In genomic region chr2:164812378-164812777, GRCh38 we compare ENCODE assay signal across 24 cellular contexts. TPM values are rescaled to one million over a fixed set of nuclear protein-coding genes. Genes with fewer than 3 reads are reported as not detected.
A peak's percentile ranks its signal among the peaks of the same experiment; 100 is the strongest.
DNase-seq lines count a peak whose midpoint lies in the region; ATAC-seq and TF ChIP-seq lines count a peak whose summit lies in the region.
"Had no signal": no experiment of that assay in that cellular context is flagged by ENCODE, and none has a peak within 500 bp of the region (broad histone marks: within the 10 kb centered on the region; RNA-seq: fewer than 3 reads in every experiment).

No MANE protein-coding gene starts in this region.

- H3K27ac Mint-ChIP-seq in progenitor cell of endocrine pancreas, result peak overlapping the region; percentile 17
- H3K27ac Mint-ChIP-seq: CD14-positive monocyte; CD4-positive, alpha-beta T cell; CD8-positive, alpha-beta memory T cell had no signal

- H3K9me3 ChIP-seq in left ventricle myocardium inferior (replicated peaks) (no peaks in the 10 kb centered on the region), right cardiac atrium (ENCODE audit: control insufficient read depth, low read length) (no peaks in the 10 kb centered on the region), ascending aorta (no peaks in the 10 kb centered on the region)
- H3K9me3 ChIP-seq: A549; BE2C; BLaER1 treated with 17β-estradiol and CSF1 and Interleukin-3, amounts not matched to agents 10 nM and 100 nM had no signal

- ATAC-seq in right cardiac atrium, result no peak
- ATAC-seq: A549, GM12878 had no signal

- H3K4me3 Mint-ChIP-seq in progenitor cell of endocrine pancreas (ENCODE audit: low read depth), result no peak overlapping the region
- H3K4me3 Mint-ChIP-seq: CD14-positive monocyte; CD4-positive, alpha-beta T cell; CD8-positive, alpha-beta memory T cell had no signal

- no peaks in the 10 kb centered on the region for H3K36me3 Mint-ChIP-seq in progenitor cell of endocrine pancreas (ENCODE audit: insufficient read depth)
- H3K36me3 Mint-ChIP-seq: CD14-positive monocyte; CD8-positive, alpha-beta memory T cell had no signal

- 98% methylated on average over 1 of the region's 1 CpG for WGBS in right cardiac atrium

- no peaks in the 10 kb centered on the region for H3K27me3 ChIP-seq in left ventricle myocardium inferior (ENCODE audit: low read depth)
- H3K27me3 ChIP-seq in right cardiac atrium (ENCODE audit: control insufficient read depth, insufficient read depth), result no peaks in the 10 kb centered on the region
- H3K27me3 ChIP-seq in ascending aorta, result no peaks in the 10 kb centered on the region
- H3K27me3 ChIP-seq: BE2C; BLaER1 treated with 17β-estradiol and CSF1 and Interleukin-3, amounts not matched to agents 10 nM and 100 nM had no signal

- H3K9me3 Mint-ChIP-seq in progenitor cell of endocrine pancreas (ENCODE audit: low read depth), result no peaks in the 10 kb centered on the region
- H3K9me3 Mint-ChIP-seq: CD14-positive monocyte; CD4-positive, alpha-beta T cell had no signal

- H3K4me1 Mint-ChIP-seq in progenitor cell of endocrine pancreas (ENCODE audit: low read depth), result peaks cover 16% of the 10 kb centered on the region
- H3K4me1 Mint-ChIP-seq: CD8-positive, alpha-beta memory T cell had no signal

- intact Hi-C loops in left ventricle myocardium inferior (cut with micrococcal nuclease), result no loop called here
- intact Hi-C loops in right cardiac atrium (cut with DNase I), result no loop called here
- intact Hi-C loops in ascending aorta (cut with DNase I), result no loop called here

- peak overlapping the region; percentile 18 for H3K27ac ChIP-seq in left ventricle myocardium inferior (replicated peaks)
- no peak overlapping the region for H3K27ac ChIP-seq in right cardiac atrium (ENCODE audit: low read length)
- H3K27ac ChIP-seq in ascending aorta, result peak overlapping the region; percentile 28 to 47
- H3K27ac ChIP-seq: A549; BLaER1 treated with 17β-estradiol and CSF1 and Interleukin-3, amounts not matched to agents 10 nM and 100 nM; GM23248 had no signal

- no peak for DNase-seq in left ventricle myocardium inferior
- DNase-seq in right cardiac atrium, result no peak
- DNase-seq in ascending aorta (ENCODE audit: low spot score in 2 of 2), result no peak
- no peak for DNase-seq in progenitor cell of endocrine pancreas (ENCODE audit: low spot score, unreplicated experiment)
- no peak for DNase-seq in activated T-cell treated with anti-CD3 and anti-CD28 coated beads for 4 hours
- DNase-seq in ecto neural progenitor cell (ENCODE audit: low spot score), result no peak
- no peak for DNase-seq in foreskin melanocyte
- DNase-seq: 8988T; ACHN; AML-193; BE2C; CD4-positive, alpha-beta T cell; CD8-positive, alpha-beta memory T cell; DMS 273 treated with DMSO at 0.1 percent for 48 hours; DMS79; EL; GDM1; GM23248; H7; HCEC 1CT had no signal

- H3K4me1 ChIP-seq in left ventricle myocardium inferior (peaks cover 78% of the 10 kb centered on the region), right cardiac atrium (ENCODE audit: control insufficient read depth, insufficient read depth, low read length) (peaks cover 2% of the 10 kb centered on the region), ascending aorta (peaks cover 0 to 53% of the 10 kb centered on the region in 2 donors)
- H3K4me1 ChIP-seq: BE2C; BLaER1 treated with 17β-estradiol and CSF1 and Interleukin-3, amounts not matched to agents 10 nM and 100 nM had no signal

- no peaks in the 10 kb centered on the region for H3K27me3 Mint-ChIP-seq in progenitor cell of endocrine pancreas
- H3K27me3 Mint-ChIP-seq: CD4-positive, alpha-beta T cell; CD8-positive, alpha-beta memory T cell had no signal

- TF ChIP-seq CTCF in left ventricle myocardium inferior (IDR thresholded peaks at IDR 0.05; ENCODE audit: borderline replicate concordance), result no peak
- no peak for TF ChIP-seq CTCF in ascending aorta (IDR thresholded peaks at IDR 0.05)
- no peak for TF ChIP-seq CTCF in progenitor cell of endocrine pancreas (IDR thresholded peaks at IDR 0.05; ENCODE audit: unreplicated experiment)

- H3K36me3 ChIP-seq in left ventricle myocardium inferior (no peaks in the 10 kb centered on the region), ascending aorta (no peaks in the 10 kb centered on the region)
- H3K36me3 ChIP-seq: BE2C; BLaER1 treated with 17β-estradiol and CSF1 and Interleukin-3, amounts not matched to agents 10 nM and 100 nM had no signal

- H3K4me3 ChIP-seq in left ventricle myocardium inferior (no peak overlapping the region), right cardiac atrium (ENCODE audit: low read length) (no peak overlapping the region), ascending aorta (no peak overlapping the region)
- H3K4me3 ChIP-seq: A549; BLaER1 treated with 17β-estradiol and CSF1 and Interleukin-3, amounts not matched to agents 10 nM and 100 nM; GM12878; GM23248 had no signal

RNA-seq across cellular contexts. Expression of gene COBLL1, which starts 29.2 kb away (rescaled TPM):
- total RNA-seq in left ventricle myocardium inferior, result 15.3 TPM
- total RNA-seq in right cardiac atrium, result 1 to 10 TPM; 7.3 to 9.2 (median 8.6) TPM
- 3.2 TPM for polyA plus RNA-seq in right cardiac atrium
- 13.3 TPM for total RNA-seq in ascending aorta
- total RNA-seq in progenitor cell of endocrine pancreas, result 69.7 and 80.9 TPM in 2 replicates
- total RNA-seq: CD8-positive, alpha-beta memory T cell had no signal
- polyA plus RNA-seq: CD8-positive, alpha-beta memory T cell; GM12878 had no signal
